30 cellular contexts compared by ENCODE assay signal in the genomic region with DNA sequence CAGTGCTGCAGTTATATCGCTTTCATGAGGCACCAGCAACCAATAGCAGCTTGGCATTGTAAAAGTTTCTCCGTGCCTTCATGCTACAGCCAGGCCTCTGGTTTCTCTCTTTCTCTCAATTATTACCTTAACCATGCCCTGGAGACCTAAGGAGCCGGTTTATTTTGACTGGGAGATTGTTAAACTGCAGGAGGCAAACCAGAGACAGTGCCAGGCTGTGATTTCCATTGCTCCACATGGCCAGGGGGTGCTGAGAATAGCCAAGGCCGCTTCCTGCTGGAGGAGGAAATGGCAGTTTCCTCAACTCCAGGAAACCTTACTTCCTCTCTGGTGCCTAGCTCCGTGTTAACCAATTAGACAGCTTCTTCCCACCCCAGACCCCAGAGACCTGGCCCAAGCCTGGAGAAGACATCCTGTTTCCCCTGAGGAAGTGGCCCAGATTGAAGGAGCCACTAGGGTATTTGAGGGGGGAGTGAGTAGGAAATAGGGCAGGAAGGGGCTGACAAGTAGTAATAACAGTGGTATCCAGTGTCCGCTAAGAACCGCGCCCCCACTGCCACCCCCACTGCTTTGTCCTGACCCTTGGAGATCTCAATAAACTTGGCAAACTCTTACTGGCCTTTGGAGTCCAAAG.
A peak's percentile ranks its signal among the peaks of the same experiment; 100 is the strongest.
DNase-seq lines count a peak whose midpoint lies in the region; ATAC-seq and TF ChIP-seq lines count a peak whose summit lies in the region.
"Had no signal": no experiment of that assay in that cellular context is flagged by ENCODE, and none has a peak within 500 bp of the region (broad histone marks: within the 10 kb centered on the region; RNA-seq: fewer than 3 reads in every experiment).

No MANE protein-coding gene starts in this region.

- peaks cover 6% of the 10 kb centered on the region for H3K4me1 Mint-ChIP-seq in nephron
- H3K4me1 Mint-ChIP-seq in Calu3 (ENCODE audit: low read depth, unreplicated experiment): peaks cover 38% of the 10 kb centered on the region
- H3K4me1 Mint-ChIP-seq: activated CD4-positive, alpha-beta memory T cell treated with anti-CD3 and anti-CD28 coated beads, Interleukin-2, amount 10 ng/mL, durations not matched to agents 7 days and 5 days; activated naive CD4-positive, alpha-beta T cell treated with anti-CD3 and anti-CD28 coated beads, Interleukin-2, amount 50 U/mL, for 24 hours had no signal

- DNase-seq in AG04450 (ENCODE audit: low read depth, low spot score) (no peak), NCI-H69 (lab: John Stamatoyannopoulos, UW) (peak; percentile 35), left cardiac atrium (peak; percentile 41), OCI-M1 (lab: John Stamatoyannopoulos, UW) (no peak), Calu3 (no peak), NCI-H524 treated with DMSO at 0.1 percent for 48 hours (lab: John Stamatoyannopoulos, UW) (no peak)
- DNase-seq: activated CD4-positive, alpha-beta memory T cell treated with anti-CD3 and anti-CD28 coated beads, Interleukin-2, amount 10 ng/mL, durations not matched to agents 7 days and 5 days; activated CD4-positive, CD25-positive, alpha-beta regulatory T cell treated with anti-CD3 and anti-CD28 coated beads, Interleukin-2, amount 50 U/mL, for 72 hours; activated CD8-positive, alpha-beta memory T cell treated with anti-CD3 and anti-CD28 coated beads, Interleukin-2, amount 50 U/mL, for 48 hours; aorta; DMS53; endodermal cell; esophagus squamous epithelium; gastrocnemius medialis; left lung; MM.1S; NCI-H1417; NCI-H345; NCI-H82; posterior cingulate gyrus; SK-N-SH had no signal

- ATAC-seq in left cardiac atrium: peak; percentile 44 to 53
- ATAC-seq in GM18502 (IDR thresholded peaks at IDR 0.05; ENCODE audit: poor library complexity, unreplicated experiment): no peak
- ATAC-seq: gastrocnemius medialis, left lung had no signal

- H3K4me3 Mint-ChIP-seq in nephron (no peak overlapping the region), Calu3 (ENCODE audit: low read depth, unreplicated experiment) (no peak overlapping the region)
- H3K4me3 Mint-ChIP-seq: activated CD4-positive, alpha-beta memory T cell treated with anti-CD3 and anti-CD28 coated beads, Interleukin-2, amount 10 ng/mL, durations not matched to agents 7 days and 5 days; activated naive CD4-positive, alpha-beta T cell treated with anti-CD3 and anti-CD28 coated beads, Interleukin-2, amount 50 U/mL, for 24 hours; endodermal cell; stimulated activated naive CD8-positive, alpha-beta T cell treated with anti-CD3 and anti-CD28 coated beads, Interleukin-15, Interleukin-2, amounts not matched to agents 100 ng/mL and 50 ng/mL, for 24 hours; T-helper 1 cell treated with Interleukin-12 subunit alpha and Interleukin-12 subunit beta and Interleukin-4 antibody, amounts not matched to agents 30 μg/mL and 1 μg/mL, for 36 hours had no signal

- H3K27ac ChIP-seq in AG04450 (ENCODE audit: low read depth, low read length): peak overlapping the region; percentile 11
- H3K27ac ChIP-seq: cardiac muscle cell, gastrocnemius medialis, KMS-11, RWPE1 had no signal

- H3K9me3 ChIP-seq in AG04450 (ENCODE audit: control insufficient read depth, insufficient read depth, low read length): no peaks in the 10 kb centered on the region
- H3K9me3 ChIP-seq: esophagus squamous epithelium, gastrocnemius medialis, HAP-1, left lung, SK-N-SH had no signal

- no peak overlapping the region for H3K4me3 ChIP-seq in AG04450 (ENCODE audit: low read depth, low read length)
- H3K4me3 ChIP-seq: cardiac muscle cell, esophagus squamous epithelium, gastrocnemius medialis, HAP-1, left lung had no signal

- POLR2A ChIA-PET in AG04450 (lab: Yijun Ruan, JAX): no interaction called here

- no peaks in the 10 kb centered on the region for H3K36me3 Mint-ChIP-seq in nephron (ENCODE audit: low read depth)
- H3K36me3 Mint-ChIP-seq in Calu3 (ENCODE audit: insufficient read depth, unreplicated experiment): peaks cover 3% of the 10 kb centered on the region
- H3K36me3 Mint-ChIP-seq: activated naive CD4-positive, alpha-beta T cell treated with anti-CD3 and anti-CD28 coated beads, Interleukin-2, amount 50 U/mL, for 24 hours had no signal

- intact Hi-C loops in left cardiac atrium (cut with DNase I): loop anchor here in 1 of 2 donors (10.0 kb wide), 1 partner anchor 157 kb away; a partner anchor contains a TSS
- intact Hi-C loops in Calu3 (cut with micrococcal nuclease; ENCODE audit: unreplicated experiment): loop anchor here (10.0 kb wide), 1 partner anchor 287 kb away; no protein-coding TSS in a partner anchor

- H3K27me3 Mint-ChIP-seq in nephron (ENCODE audit: low read depth) (peaks cover 5% of the 10 kb centered on the region), Calu3 (ENCODE audit: unreplicated experiment) (no peaks in the 10 kb centered on the region)
- H3K27me3 Mint-ChIP-seq: activated CD4-positive, alpha-beta memory T cell treated with anti-CD3 and anti-CD28 coated beads, Interleukin-2, amount 10 ng/mL, durations not matched to agents 7 days and 5 days; stimulated activated naive CD8-positive, alpha-beta T cell treated with anti-CD3 and anti-CD28 coated beads, Interleukin-15, Interleukin-2, amounts not matched to agents 100 ng/mL and 50 ng/mL, for 24 hours had no signal

- H3K27me3 ChIP-seq in AG04450 (ENCODE audit: control insufficient read depth, insufficient read depth, low read length): no peaks in the 10 kb centered on the region
- H3K27me3 ChIP-seq: cardiac muscle cell, esophagus squamous epithelium, gastrocnemius medialis, left lung had no signal

- TF ChIP-seq CTCF in AG04450 (IDR thresholded peaks at IDR 0.05; ENCODE audit: low read depth, low read length) (no peak), nephron (IDR thresholded peaks at IDR 0.05; ENCODE audit: unreplicated experiment in 3 of 3) (no peak), Calu3 (IDR thresholded peaks at IDR 0.05; ENCODE audit: unreplicated experiment) (no peak)

- peak overlapping the region; percentile 0 to 44 (median 13) for H3K27ac Mint-ChIP-seq in nephron
- no peak overlapping the region for H3K27ac Mint-ChIP-seq in Calu3 (ENCODE audit: unreplicated experiment)
- H3K27ac Mint-ChIP-seq: activated CD4-positive, alpha-beta memory T cell treated with anti-CD3 and anti-CD28 coated beads, Interleukin-2, amount 10 ng/mL, durations not matched to agents 7 days and 5 days; activated naive CD4-positive, alpha-beta T cell treated with anti-CD3 and anti-CD28 coated beads, Interleukin-2, amount 50 U/mL, for 24 hours; endodermal cell; stimulated activated naive CD8-positive, alpha-beta T cell treated with anti-CD3 and anti-CD28 coated beads, Interleukin-15, Interleukin-2, amounts not matched to agents 100 ng/mL and 50 ng/mL, for 24 hours; T-helper 1 cell treated with Interleukin-12 subunit alpha and Interleukin-12 subunit beta and Interleukin-4 antibody, amounts not matched to agents 30 μg/mL and 1 μg/mL, for 36 hours had no signal

- no TSS peak for BruUV-seq in Calu3 (replicated peaks; lab: Mats Ljungman, UMichigan)

- H3K9me3 Mint-ChIP-seq in nephron (no peaks in the 10 kb centered on the region), Calu3 (ENCODE audit: low read depth, unreplicated experiment) (no peaks in the 10 kb centered on the region)
- H3K9me3 Mint-ChIP-seq: activated CD4-positive, alpha-beta memory T cell treated with anti-CD3 and anti-CD28 coated beads, Interleukin-2, amount 10 ng/mL, durations not matched to agents 7 days and 5 days; activated naive CD4-positive, alpha-beta T cell treated with anti-CD3 and anti-CD28 coated beads, Interleukin-2, amount 50 U/mL, for 24 hours; endodermal cell; stimulated activated naive CD8-positive, alpha-beta T cell treated with anti-CD3 and anti-CD28 coated beads, Interleukin-15, Interleukin-2, amounts not matched to agents 100 ng/mL and 50 ng/mL, for 24 hours; T-helper 1 cell treated with Interleukin-12 subunit alpha and Interleukin-12 subunit beta and Interleukin-4 antibody, amounts not matched to agents 30 μg/mL and 1 μg/mL, for 36 hours had no signal

- CTCF ChIA-PET in AG04450 (lab: Charles Lee): interaction anchor here (0.7 kb wide), 1 partner anchor 20 kb away, joined by 3 read pairs; no protein-coding TSS in a partner anchor
- CTCF ChIA-PET in Calu3 (lab: Charles Lee): no interaction called here

Comparison
In these comparisons a context has a peak if more than half of its experiments do, and no peak if none do; other contexts are left out.
1. DNase-seq: peak in NCI-H69 (single experiment) and left cardiac atrium (single experiment); none in AG04450 (single experiment), OCI-M1 (single experiment), Calu3 (single experiment) and NCI-H524 treated with DMSO at 0.1 percent for 48 hours (single experiment).